14 cellular contexts compared by ENCODE assay signal in the genomic region with DNA sequence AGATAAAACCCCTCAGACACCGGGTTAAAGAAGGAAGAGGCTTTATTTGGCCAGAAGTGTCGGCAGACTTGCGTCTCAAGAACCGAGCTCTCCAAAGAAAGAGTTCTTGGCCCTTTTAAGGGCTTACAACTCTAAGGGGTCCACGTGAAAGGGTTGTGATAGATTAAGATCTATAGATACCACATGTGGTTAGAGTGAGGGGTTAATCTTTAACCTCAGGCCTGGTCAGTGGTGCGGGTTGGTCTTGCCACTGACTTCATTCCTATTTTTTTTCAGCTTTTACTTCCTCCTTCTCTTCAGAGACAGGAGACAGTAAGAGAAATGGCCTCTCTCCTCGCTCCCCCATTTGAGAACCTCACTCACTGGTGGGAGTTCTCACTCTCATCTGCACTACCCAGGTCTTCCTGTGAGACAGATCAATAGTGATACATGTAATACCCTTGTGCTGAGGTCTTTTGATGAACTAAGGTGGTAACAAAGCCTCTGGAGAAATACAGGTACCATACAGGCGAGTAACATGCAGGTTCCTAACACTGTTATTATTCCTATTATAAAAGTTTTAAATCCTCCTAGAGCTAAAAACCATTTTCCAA. TPM values are rescaled to one million over a fixed set of nuclear protein-coding genes. Genes with fewer than 3 reads are reported as not detected.
DNase-seq lines count a peak whose midpoint lies in the region; ATAC-seq and TF ChIP-seq lines count a peak whose summit lies in the region.
"Had no signal": no experiment of that assay in that cellular context is flagged by ENCODE, and none has a peak within 500 bp of the region (broad histone marks: within the 10 kb centered on the region; RNA-seq: fewer than 3 reads in every experiment).

No MANE protein-coding gene starts in this region.

- no peak for TF ChIP-seq CTCF in mucosa of descending colon (IDR thresholded peaks at IDR 0.05)

- no peaks in the 10 kb centered on the region for H3K4me1 ChIP-seq in mucosa of descending colon (ENCODE audit: low read depth)
- H3K4me1 ChIP-seq: colonic mucosa, left lung had no signal

- intact Hi-C loops in mucosa of descending colon (cut with DNase I, micrococcal nuclease), result no loop called here

- ATAC-seq in GM19467 (IDR thresholded peaks at IDR 0.05; ENCODE audit: unreplicated experiment), result peak; percentile 71
- peak; percentile 72 for ATAC-seq in HG02981 (IDR thresholded peaks at IDR 0.05; ENCODE audit: unreplicated experiment)
- ATAC-seq in mucosa of descending colon, result no peak
- ATAC-seq: left lung had no signal

- H3K9me3 ChIP-seq in mucosa of descending colon, result no peaks in the 10 kb centered on the region
- H3K9me3 ChIP-seq: colonic mucosa, left lung had no signal

- DNase-seq in GF-D8 (lab: John Stamatoyannopoulos, UW) (peak; percentile 0), MV-4-11 (lab: John Stamatoyannopoulos, UW) (peak; percentile 72), mucosa of descending colon (no peak), mucosa of gallbladder (ENCODE audit: low spot score) (no peak), kidney glomerular epithelial cell (lab: John Stamatoyannopoulos, UW) (no peak)
- no peak for DNase-seq in effector CD4-positive, alpha-beta T cell
- DNase-seq: activated CD8-positive, alpha-beta memory T cell treated with anti-CD3 and anti-CD28 coated beads for 24 hours; colonic mucosa; left lung; NCI-H1694; NK-92 treated with Interleukin-12 subunit alpha and Interleukin-12 subunit beta, amount 100 ng/mL, for 24 hours; occipital lobe had no signal

- no peaks in the 10 kb centered on the region for H3K36me3 ChIP-seq in mucosa of descending colon (ENCODE audit: low read depth)
- H3K36me3 ChIP-seq: colonic mucosa, left lung had no signal

- H3K4me3 ChIP-seq in mucosa of descending colon, result no peak overlapping the region
- H3K4me3 ChIP-seq: colonic mucosa, left lung had no signal

RNA-seq across cellular contexts. Expression of a gene that starts 52.4 kb away (rescaled TPM):
- total RNA-seq in mucosa of descending colon (100 to 1,000 TPM; 677 to 765 (median 717) TPM), mucosa of gallbladder (644 TPM)

Comparison
In these comparisons a context has a peak if more than half of its experiments do, and no peak if none do; other contexts are left out.
1. DNase-seq: peak in GF-D8 (single experiment) and MV-4-11 (single experiment); none in mucosa of descending colon (0 of 3), mucosa of gallbladder (single experiment), kidney glomerular epithelial cell (single experiment) and effector CD4-positive, alpha-beta T cell (single experiment).